Comparison of ENCODE assay signal across 24 cellular contexts in the genomic region with DNA sequence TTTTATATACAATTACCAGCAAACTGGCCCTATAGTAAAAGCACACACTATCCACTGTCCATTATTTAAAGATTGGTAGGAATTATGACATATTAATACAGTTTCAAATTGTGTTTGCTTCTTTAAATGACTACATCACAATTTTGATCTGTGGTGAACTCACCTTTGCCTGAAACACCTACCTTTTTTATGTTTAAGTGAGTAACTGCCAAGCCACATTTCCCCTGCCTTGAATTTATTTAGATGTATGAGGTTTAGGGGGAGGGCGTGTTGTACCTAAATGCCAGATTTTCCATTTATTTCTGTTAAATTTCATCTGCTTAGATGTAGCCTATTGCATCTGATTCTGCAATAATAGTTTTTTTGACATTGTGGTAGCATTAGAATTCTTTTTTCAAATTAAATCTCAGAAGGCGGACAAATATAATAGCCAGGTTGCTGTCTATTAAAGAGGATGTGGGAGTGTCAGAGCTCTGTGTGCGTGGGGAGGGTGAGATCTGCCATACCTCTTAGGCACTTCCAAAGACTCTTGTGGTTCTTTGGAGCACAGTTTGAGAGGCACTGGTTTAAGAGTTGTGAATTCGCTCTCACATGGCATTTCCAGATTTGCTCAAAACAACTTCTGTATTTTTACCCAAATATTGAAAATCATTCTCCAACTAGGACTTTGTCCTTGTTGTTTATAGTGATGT. TPM values are rescaled to one million over a fixed set of nuclear protein-coding genes. Genes with fewer than 3 reads are reported as not detected.
DNase-seq lines count a peak whose midpoint lies in the region; ATAC-seq and TF ChIP-seq lines count a peak whose summit lies in the region.
"Had no signal": no experiment of that assay in that cellular context is flagged by ENCODE, and none has a peak within 500 bp of the region (broad histone marks: within the 10 kb centered on the region; RNA-seq: fewer than 3 reads in every experiment).

No MANE protein-coding gene starts in this region.

- H3K4me1 Mint-ChIP-seq in CD14-positive monocyte = peaks cover 26% of the 10 kb centered on the region
- peaks cover 53 to 60% (median 60%) of the 10 kb centered on the region in 3 donors for H3K4me1 Mint-ChIP-seq in CD8-positive, alpha-beta memory T cell
- peaks cover 27% of the 10 kb centered on the region for H3K4me1 Mint-ChIP-seq in activated naive CD8-positive, alpha-beta T cell treated with anti-CD3 and anti-CD28 coated beads, Interleukin-2, amount 10 ng/mL, durations not matched to agents 7 days and 5 days
- H3K4me1 Mint-ChIP-seq in natural killer cell treated with Interleukin-12 subunit alpha and Interleukin-12 subunit beta and Interleukin-15 and Interleukin-18, amount 100 ng/mL, for 72 hours (ENCODE audit: low read depth in 2 of 2) = peaks cover 43 to 45% of the 10 kb centered on the region in 2 donors

- intact Hi-C loops in CD14-positive monocyte (cut with micrococcal nuclease) = no loop called here

- POLR2A ChIA-PET in CD8-positive, alpha-beta memory T cell (lab: Charles Lee) = no interaction called here
- POLR2A ChIA-PET in activated naive CD8-positive, alpha-beta T cell treated with anti-CD3 and anti-CD28 coated beads, Interleukin-2, amount 10 ng/mL, durations not matched to agents 7 days and 5 days (lab: Charles Lee) = no interaction called here

- no peaks in the 10 kb centered on the region for H3K9me3 ChIP-seq in CD8-positive, alpha-beta memory T cell (ENCODE audit: low read length)
- H3K9me3 ChIP-seq: upper lobe of left lung had no signal

- H3K9me3 Mint-ChIP-seq in CD14-positive monocyte = no peaks in the 10 kb centered on the region
- H3K9me3 Mint-ChIP-seq in CD8-positive, alpha-beta memory T cell = peaks cover 0 to 2% (median 0%) of the 10 kb centered on the region in 5 donors
- H3K9me3 Mint-ChIP-seq in activated naive CD8-positive, alpha-beta T cell treated with anti-CD3 and anti-CD28 coated beads, Interleukin-2, amount 10 ng/mL, durations not matched to agents 7 days and 5 days = peaks cover 2% of the 10 kb centered on the region
- H3K9me3 Mint-ChIP-seq in natural killer cell treated with Interleukin-12 subunit alpha and Interleukin-12 subunit beta and Interleukin-15 and Interleukin-18, amount 100 ng/mL, for 72 hours = no peaks in the 10 kb centered on the region

- peaks cover 91 to 96% of the 10 kb centered on the region in 2 donors for H3K36me3 Mint-ChIP-seq in CD14-positive monocyte
- peaks cover 39 to 91% (median 59%) of the 10 kb centered on the region in 3 donors for H3K36me3 Mint-ChIP-seq in CD8-positive, alpha-beta memory T cell
- peaks cover 82% of the 10 kb centered on the region for H3K36me3 Mint-ChIP-seq in activated naive CD8-positive, alpha-beta T cell treated with anti-CD3 and anti-CD28 coated beads, Interleukin-2, amount 10 ng/mL, durations not matched to agents 7 days and 5 days
- H3K36me3 Mint-ChIP-seq in natural killer cell treated with Interleukin-12 subunit alpha and Interleukin-12 subunit beta and Interleukin-15 and Interleukin-18, amount 100 ng/mL, for 72 hours = peaks cover 65% of the 10 kb centered on the region

- no peak overlapping the region for H3K27ac ChIP-seq in CD8-positive, alpha-beta memory T cell (ENCODE audit: low read depth, low read length)
- H3K27ac ChIP-seq: upper lobe of left lung, WERI-Rb-1 had no signal

- no peaks in the 10 kb centered on the region for H3K27me3 ChIP-seq in CD8-positive, alpha-beta memory T cell (ENCODE audit: insufficient read depth, low read length, poor library complexity, severe bottlenecking)
- H3K27me3 ChIP-seq: upper lobe of left lung had no signal

- H3K27me3 Mint-ChIP-seq in CD14-positive monocyte (ENCODE audit: low read depth in 3 of 3) = no peaks in the 10 kb centered on the region
- no peaks in the 10 kb centered on the region for H3K27me3 Mint-ChIP-seq in CD8-positive, alpha-beta memory T cell
- H3K27me3 Mint-ChIP-seq in activated naive CD8-positive, alpha-beta T cell treated with anti-CD3 and anti-CD28 coated beads, Interleukin-2, amount 10 ng/mL, durations not matched to agents 7 days and 5 days = no peaks in the 10 kb centered on the region
- no peaks in the 10 kb centered on the region for H3K27me3 Mint-ChIP-seq in natural killer cell treated with Interleukin-12 subunit alpha and Interleukin-12 subunit beta and Interleukin-15 and Interleukin-18, amount 100 ng/mL, for 72 hours
- H3K27me3 Mint-ChIP-seq: activated CD4-positive, alpha-beta T cell treated with anti-CD3 and anti-CD28 coated beads, Interleukin-2, amount 10 ng/mL, durations not matched to agents 7 days and 5 days; naive B cell had no signal

- H3K36me3 ChIP-seq in CD8-positive, alpha-beta memory T cell (ENCODE audit: insufficient read depth, low read length) = peaks cover 48% of the 10 kb centered on the region
- H3K36me3 ChIP-seq: WERI-Rb-1 had no signal

- no peak for ATAC-seq in activated naive CD8-positive, alpha-beta T cell treated with anti-CD3 and anti-CD28 coated beads, Interleukin-2, amount 10 ng/mL, durations not matched to agents 7 days and 5 days (ENCODE audit: low read depth)
- no peak for ATAC-seq in natural killer cell treated with Interleukin-12 subunit alpha and Interleukin-12 subunit beta and Interleukin-15 and Interleukin-18, amount 100 ng/mL, for 72 hours
- no peak for ATAC-seq in HG03442 (IDR thresholded peaks at IDR 0.05; ENCODE audit: unreplicated experiment)
- ATAC-seq: PC-3, Right ventricle myocardium inferior had no signal

- no peak overlapping the region for H3K4me3 ChIP-seq in CD8-positive, alpha-beta memory T cell (ENCODE audit: low read length)
- H3K4me3 ChIP-seq: upper lobe of left lung had no signal

- CTCF ChIA-PET in CD8-positive, alpha-beta memory T cell (lab: Charles Lee) = no interaction called here

- H3K4me1 ChIP-seq in CD8-positive, alpha-beta memory T cell (ENCODE audit: insufficient read depth, low read length) = no peaks in the 10 kb centered on the region
- H3K4me1 ChIP-seq: upper lobe of left lung had no signal

- peak overlapping the region in 5 of 7 donors; percentile 14 to 87 (median 51) for H3K27ac Mint-ChIP-seq in CD14-positive monocyte
- H3K27ac Mint-ChIP-seq in CD8-positive, alpha-beta memory T cell = peak overlapping the region in 7 of 8 donors; percentile 63 to 90 (median 76)
- H3K27ac Mint-ChIP-seq in activated naive CD8-positive, alpha-beta T cell treated with anti-CD3 and anti-CD28 coated beads, Interleukin-2, amount 10 ng/mL, durations not matched to agents 7 days and 5 days = no peak overlapping the region
- peak overlapping the region; percentile 45 to 87 for H3K27ac Mint-ChIP-seq in natural killer cell treated with Interleukin-12 subunit alpha and Interleukin-12 subunit beta and Interleukin-15 and Interleukin-18, amount 100 ng/mL, for 72 hours

- TF ChIP-seq CTCF in CD14-positive monocyte (IDR thresholded peaks at IDR 0.05) = no peak

- no peak overlapping the region for H3K4me3 Mint-ChIP-seq in CD14-positive monocyte
- H3K4me3 Mint-ChIP-seq in CD8-positive, alpha-beta memory T cell = peak overlapping the region in 3 of 7 donors; percentile 14 to 71 (median 53)
- peak overlapping the region; percentile 5 for H3K4me3 Mint-ChIP-seq in activated naive CD8-positive, alpha-beta T cell treated with anti-CD3 and anti-CD28 coated beads, Interleukin-2, amount 10 ng/mL, durations not matched to agents 7 days and 5 days
- peak overlapping the region; percentile 45 for H3K4me3 Mint-ChIP-seq in natural killer cell treated with Interleukin-12 subunit alpha and Interleukin-12 subunit beta and Interleukin-15 and Interleukin-18, amount 100 ng/mL, for 72 hours
- H3K4me3 Mint-ChIP-seq: activated CD4-positive, alpha-beta T cell treated with anti-CD3 and anti-CD28 coated beads, Interleukin-2, amount 10 ng/mL, durations not matched to agents 7 days and 5 days had no signal

- DNase-seq in CD14-positive monocyte (ENCODE audit: low spot score) = no peak
- DNase-seq in CD8-positive, alpha-beta memory T cell = no peak
- no peak for DNase-seq in activated naive CD8-positive, alpha-beta T cell treated with anti-CD3 and anti-CD28 coated beads, Interleukin-2, amount 10 ng/mL, durations not matched to agents 7 days and 5 days
- DNase-seq in natural killer cell treated with Interleukin-12 subunit alpha and Interleukin-12 subunit beta and Interleukin-15 and Interleukin-18, amount 100 ng/mL, for 72 hours (ENCODE audit: low spot score) = no peak
- DNase-seq in NCI-H524 treated with DMSO at 0.1 percent for 48 hours (lab: John Stamatoyannopoulos, UW) = no peak
- no peak for DNase-seq in DMS 273 (lab: John Stamatoyannopoulos, UW; ENCODE audit: unreplicated experiment)
- DNase-seq: activated CD4-positive, alpha-beta T cell treated with anti-CD3 and anti-CD28 coated beads, Interleukin-2, amount 10 ng/mL, durations not matched to agents 7 days and 5 days; amniotic stem cell; effector CD4-positive, alpha-beta T cell; glutamatergic neuron; kidney; naive B cell; NCI-H146; NCI-H2107; PC-3; upper lobe of left lung; WERI-Rb-1 had no signal

RNA-seq across cellular contexts. Expression of a gene that starts 13.8 kb away (rescaled TPM):
- polyA plus RNA-seq in CD14-positive monocyte = 10 to 100 TPM; 20.7 to 31.2 TPM
- total RNA-seq in CD8-positive, alpha-beta memory T cell = 10 to 100 TPM; 25.3 to 26.3 TPM
- polyA plus RNA-seq in CD8-positive, alpha-beta memory T cell = 31.0 TPM
- 10 to 100 TPM; 54.1 to 55.9 TPM for total RNA-seq in activated naive CD8-positive, alpha-beta T cell treated with anti-CD3 and anti-CD28 coated beads, Interleukin-2, amount 10 ng/mL, durations not matched to agents 7 days and 5 days
- 10 to 100 TPM; 64.2 to 80.7 TPM for total RNA-seq in natural killer cell treated with Interleukin-12 subunit alpha and Interleukin-12 subunit beta and Interleukin-15 and Interleukin-18, amount 100 ng/mL, for 72 hours
- total RNA-seq: LHCN-M2, NCI-H460, osteoblast, PC-3, renal cortical epithelial cell had no signal
- polyA plus RNA-seq: BJ had no signal

Comparison
In these comparisons a context has a peak if more than half of its experiments do, and no peak if none do; other contexts are left out.
1. H3K4me3 Mint-ChIP-seq: peak in activated naive CD8-positive, alpha-beta T cell treated with anti-CD3 and anti-CD28 coated beads, Interleukin-2, amount 10 ng/mL, durations not matched to agents 7 days and 5 days (single experiment) and natural killer cell treated with Interleukin-12 subunit alpha and Interleukin-12 subunit beta and Interleukin-15 and Interleukin-18, amount 100 ng/mL, for 72 hours (single experiment); none in CD14-positive monocyte (0 of 2).